1 cellular context compared by ENCODE assay signal in the genomic region with DNA sequence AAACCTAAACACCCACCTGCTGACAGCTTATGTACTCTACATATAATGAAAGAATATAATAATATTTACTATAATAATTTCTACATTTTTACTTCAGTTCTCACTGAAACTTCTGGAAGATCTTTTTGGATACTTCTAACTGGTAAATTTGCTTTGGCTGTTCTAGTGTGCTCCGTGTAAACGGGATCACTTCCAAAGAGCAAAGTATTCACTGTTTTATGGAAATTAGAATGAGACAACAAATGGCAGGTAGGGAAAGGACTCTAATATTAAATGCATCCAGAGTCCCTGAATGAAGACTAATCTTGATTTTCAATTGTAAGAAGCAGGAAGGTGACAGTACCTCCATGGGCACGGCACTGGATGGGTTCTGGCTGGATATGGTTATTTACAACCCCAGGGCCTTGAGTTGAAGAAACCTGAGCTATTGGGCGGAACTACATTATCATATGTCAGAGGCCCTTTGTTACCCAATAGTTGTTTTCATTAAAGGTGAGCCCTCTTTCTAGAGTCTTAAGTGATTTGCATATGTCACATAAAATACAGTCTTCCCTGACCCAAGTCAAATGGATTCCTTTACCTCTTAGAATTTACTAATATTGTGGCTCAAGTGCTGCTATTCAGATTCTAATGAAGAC.
TF ChIP-seq lines count a peak whose summit lies in the region.

No MANE protein-coding gene starts in this region.

TF ChIP-seq in K562, 482 proteins besides CTCF, POLR2A, EP300 and RAD21:
- TF ChIP-seq UBTF (IDR thresholded peaks at IDR 0.05; ENCODE audit: borderline replicate concordance in 1 of 2, low read depth in 2 of 2, low read length in 2 of 2) (no peak), ZNF140 (CRISPR knock-in tag; IDR thresholded peaks at IDR 0.05) (no peak), SUPT5H (IDR thresholded peaks at IDR 0.05) (0 out of 2 replicates have a peak, but pooled peaks have one; percentile 17), MYNN (IDR thresholded peaks at IDR 0.05) (0 out of 2 replicates have a peak, but pooled peaks have one; percentile 32), MYNN (CRISPR knock-in tag; IDR thresholded peaks at IDR 0.05) (no peak), CBX1 (IDR thresholded peaks at IDR 0.05; ENCODE audit: low read depth) (no peak)
- TF ChIP-seq, protein P1, sequence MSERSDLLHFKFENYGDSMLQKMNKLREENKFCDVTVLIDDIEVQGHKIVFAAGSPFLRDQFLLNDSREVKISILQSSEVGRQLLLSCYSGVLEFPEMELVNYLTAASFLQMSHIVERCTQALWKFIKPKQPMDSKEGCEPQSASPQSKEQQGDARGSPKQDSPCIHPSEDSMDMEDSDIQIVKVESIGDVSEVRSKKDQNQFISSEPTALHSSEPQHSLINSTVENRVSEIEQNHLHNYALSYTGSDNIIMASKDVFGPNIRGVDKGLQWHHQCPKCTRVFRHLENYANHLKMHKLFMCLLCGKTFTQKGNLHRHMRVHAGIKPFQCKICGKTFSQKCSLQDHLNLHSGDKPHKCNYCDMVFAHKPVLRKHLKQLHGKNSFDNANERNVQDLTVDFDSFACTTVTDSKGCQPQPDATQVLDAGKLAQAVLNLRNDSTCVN (CRISPR knock-in tag; IDR thresholded peaks at IDR 0.05), result no peak
